In the genomic region with DNA sequence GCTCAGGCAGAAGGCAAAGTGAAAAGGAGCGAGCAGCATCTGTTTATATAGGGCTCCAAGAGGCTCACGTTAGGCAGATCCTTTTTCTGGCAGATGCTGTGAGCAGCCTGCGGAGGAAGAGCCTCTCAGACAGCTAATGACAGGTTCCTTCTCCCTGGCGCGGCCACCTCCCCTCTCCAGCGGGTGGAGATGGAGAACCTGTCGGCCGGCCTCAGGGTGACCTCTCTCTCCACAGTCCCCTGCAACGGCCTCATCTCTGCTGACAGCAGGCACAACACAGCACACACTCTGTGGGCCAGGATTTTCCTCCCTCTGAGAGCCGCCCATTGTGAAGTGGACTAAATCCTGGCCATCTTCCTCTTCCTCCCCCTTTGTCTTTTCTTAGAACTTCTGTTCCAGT, we compare ENCODE assay signal across 8 cellular contexts.
DNase-seq lines count a peak whose midpoint lies in the region; ATAC-seq lines count a peak whose summit lies in the region.

No MANE protein-coding gene starts in this region.

- H3K4me2 ChIP-seq in BLaER1: peak overlapping the region; percentile 62

- peaks cover 100% of the 10 kb centered on the region for H4K20me1 ChIP-seq in BLaER1

- H3K4me1 ChIP-seq in BLaER1 (peaks cover 100% of the 10 kb centered on the region), ectodermal cell (ENCODE audit: control insufficient read depth, insufficient read depth, low read length) (peaks cover 17% of the 10 kb centered on the region), muscle layer of duodenum (ENCODE audit: control insufficient read depth in 1 of 2, insufficient read depth in 2 of 2, low read length in 2 of 2) (peaks cover 3 to 37% of the 10 kb centered on the region in 2 donors)

- ATAC-seq in HG02642 (IDR thresholded peaks at IDR 0.05; ENCODE audit: poor library complexity, unreplicated experiment) (no peak), GM18909 (IDR thresholded peaks at IDR 0.05; ENCODE audit: poor library complexity, unreplicated experiment) (no peak), GM18870 (IDR thresholded peaks at IDR 0.05; ENCODE audit: unreplicated experiment) (no peak)

- peak; percentile 93 for DNase-seq in NCI-H2171 treated with DMSO at 0.1 percent for 48 hours (lab: John Stamatoyannopoulos, UW)
- DNase-seq in HUDEP-2 (lab: John Stamatoyannopoulos, UW; ENCODE audit: unreplicated experiment in 76 of 76): no peak

- H3K36me3 ChIP-seq in BLaER1 (peaks cover 27% of the 10 kb centered on the region), ectodermal cell (ENCODE audit: control insufficient read depth, insufficient read depth, low read length) (no peaks in the 10 kb centered on the region), muscle layer of duodenum (ENCODE audit: control insufficient read depth in 1 of 2, insufficient read depth in 2 of 2, low read length in 2 of 2) (no peaks in the 10 kb centered on the region)

- H3K4me3 ChIP-seq in BLaER1: no peak overlapping the region
- H3K4me3 ChIP-seq in ectodermal cell (ENCODE audit: insufficient read depth, low read depth, low read length): no peak overlapping the region
- peak overlapping the region; percentile 43 to 55 for H3K4me3 ChIP-seq in muscle layer of duodenum (ENCODE audit: low read depth in 1 of 2, low read length in 2 of 2)

- H3K27ac ChIP-seq in BLaER1 (peak overlapping the region; percentile 40), ectodermal cell (ENCODE audit: insufficient read depth, low read depth, low read length, poor library complexity, severe bottlenecking) (peak overlapping the region; percentile 44), muscle layer of duodenum (ENCODE audit: low read length) (peak overlapping the region; percentile 86)

- H3K9me3 ChIP-seq in BLaER1 (no peaks in the 10 kb centered on the region), ectodermal cell (ENCODE audit: control insufficient read depth, low read length) (no peaks in the 10 kb centered on the region), muscle layer of duodenum (ENCODE audit: control insufficient read depth in 1 of 2, low read length in 2 of 2) (no peaks in the 10 kb centered on the region)

- H3K9ac ChIP-seq in BLaER1: no peak overlapping the region

- no peaks in the 10 kb centered on the region for H3K27me3 ChIP-seq in BLaER1
- H3K27me3 ChIP-seq in ectodermal cell (ENCODE audit: control insufficient read depth, insufficient read depth, low read length, poor library complexity, severe bottlenecking): no peaks in the 10 kb centered on the region
- H3K27me3 ChIP-seq in muscle layer of duodenum (ENCODE audit: low read depth, low read length): no peaks in the 10 kb centered on the region

- 29 to 37% methylated on average over 10 of the region's 10 CpGs for WGBS in ectodermal cell, 2 experiments

Comparison
In these comparisons a context has a peak if more than half of its experiments do, and no peak if none do; other contexts are left out.
1. H3K4me3 ChIP-seq: peak in muscle layer of duodenum (2 of 2); none in BLaER1 (single experiment) and ectodermal cell (single experiment).
2. Peak in every context shown above with its lines, with median percentiles within 50 percentile points of each other: H3K27ac ChIP-seq.